Comparison of ENCODE assay signal across 29 cellular contexts in the genomic region with DNA sequence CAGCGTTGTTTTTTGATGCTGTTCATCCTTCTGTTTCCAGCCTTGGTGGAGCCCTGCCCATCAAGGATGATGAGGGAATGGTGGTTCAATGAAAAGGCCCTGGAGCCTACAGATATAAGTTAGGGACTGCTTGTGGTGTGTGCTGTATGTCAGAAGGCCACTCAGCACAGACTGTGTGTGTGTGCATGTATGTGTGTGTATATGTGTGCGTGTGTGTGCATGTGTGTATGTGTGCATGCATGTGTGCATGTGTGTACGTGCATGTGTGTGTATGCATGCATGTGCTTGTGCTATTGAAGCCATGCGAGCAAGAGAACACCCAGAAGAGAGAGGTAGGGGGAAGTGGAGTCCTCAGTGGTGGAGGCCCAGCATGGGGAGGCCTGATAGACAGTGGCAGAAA.
"Had no signal": no experiment of that assay in that cellular context is flagged by ENCODE, and none has a peak within 500 bp of the region (broad histone marks: within the 10 kb centered on the region; RNA-seq: fewer than 3 reads in every experiment).

No MANE protein-coding gene starts in this region.

- H3K4me3 ChIP-seq: MG63, Peyer's patch had no signal

- H3K4me3 Mint-ChIP-seq: activated CD4-positive, alpha-beta T cell treated with anti-CD3 and anti-CD28 coated beads, Interleukin-2, amount 10 ng/mL, durations not matched to agents 24 days and 14 days; activated CD8-positive, alpha-beta T cell treated with anti-CD3 and anti-CD28 coated beads for 36 hours; activated naive CD8-positive, alpha-beta T cell; activated naive CD8-positive, alpha-beta T cell treated with anti-CD3 and anti-CD28 coated beads, Interleukin-2, amount 50 U/mL, for 24 hours; brain had no signal

- H3K9me3 Mint-ChIP-seq: activated CD4-positive, alpha-beta T cell treated with anti-CD3 and anti-CD28 coated beads, Interleukin-2, amount 10 ng/mL, durations not matched to agents 24 days and 14 days; activated CD8-positive, alpha-beta T cell treated with anti-CD3 and anti-CD28 coated beads for 36 hours; activated naive CD8-positive, alpha-beta T cell treated with anti-CD3 and anti-CD28 coated beads, Interleukin-2, amount 50 U/mL, for 24 hours; activated T-helper 2 cell treated with anti-CD3 and anti-CD28 coated beads, Interferon-gamma antibody, Interleukin-2, Interleukin-4, amounts not matched to agents 10 μg/mL and 5 μg/mL and 100 μg/mL, durations not matched to agents 14 hours and 24 hours and 36 hours had no signal

- H3K9me3 ChIP-seq: MG63, Peyer's patch had no signal

- H3K4me1 Mint-ChIP-seq: activated CD4-positive, alpha-beta T cell treated with anti-CD3 and anti-CD28 coated beads, Interleukin-2, amount 10 ng/mL, durations not matched to agents 24 days and 14 days; activated naive CD8-positive, alpha-beta T cell treated with anti-CD3 and anti-CD28 coated beads, Interleukin-2, amount 50 U/mL, for 24 hours; brain had no signal

- ATAC-seq: activated CD8-positive, alpha-beta T cell treated with anti-CD3 and anti-CD28 coated beads for 36 hours; activated naive CD8-positive, alpha-beta T cell treated with anti-CD3 and anti-CD28 coated beads, Interleukin-2, amount 50 U/mL, for 24 hours had no signal

- H3K27ac ChIP-seq: Peyer's patch had no signal

- H3K27ac Mint-ChIP-seq: activated CD4-positive, alpha-beta T cell treated with anti-CD3 and anti-CD28 coated beads, Interleukin-2, amount 10 ng/mL, durations not matched to agents 24 days and 14 days; activated CD8-positive, alpha-beta T cell treated with anti-CD3 and anti-CD28 coated beads for 36 hours; activated naive CD8-positive, alpha-beta T cell; activated naive CD8-positive, alpha-beta T cell treated with anti-CD3 and anti-CD28 coated beads, Interleukin-2, amount 50 U/mL, for 24 hours; activated T-helper 2 cell treated with anti-CD3 and anti-CD28 coated beads, Interferon-gamma antibody, Interleukin-2, Interleukin-4, amounts not matched to agents 10 μg/mL and 5 μg/mL and 100 μg/mL, durations not matched to agents 14 hours and 24 hours and 36 hours; brain had no signal

- FAIRE-seq: bronchial epithelial cell, TTC549 had no signal

- H3K36me3 ChIP-seq: MG63, Peyer's patch had no signal

- DNase-seq: activated CD4-positive, alpha-beta T cell treated with anti-CD3 and anti-CD28 coated beads, Interleukin-2, amount 10 ng/mL, durations not matched to agents 24 days and 14 days; activated CD4-positive, alpha-beta T cell treated with anti-CD3 and anti-CD28 coated beads, Interleukin-2, amount 50 U/mL, for 4 hours; activated CD8-positive, alpha-beta T cell treated with anti-CD3 and anti-CD28 coated beads for 36 hours; activated gamma-delta T cell; activated naive CD4-positive, alpha-beta T cell treated with Interleukin-2 at 50 U/mL for 16 hours; activated naive CD8-positive, alpha-beta T cell treated with anti-CD3 and anti-CD28 coated beads, Interleukin-2, amount 50 U/mL, for 24 hours; activated T-cell treated with anti-CD3 and anti-CD28 coated beads, Interleukin-2, amount 50 U/mL, for 1 hour; anterior cingulate cortex; Kasumi-1; KG1; NCI-H1048; NCI-H1105 treated with DMSO at 0.1 percent for 48 hours; NCI-H1436; NCI-H1694; NCI-H1930; NCI-H2081 treated with DMSO at 0.1 percent for 48 hours; NCI-H345; NCI-H524 treated with DMSO at 0.1 percent for 48 hours; NK-92 treated with Interleukin-12 subunit alpha and Interleukin-12 subunit beta, amount 100 ng/mL, for 24 hours; Peyer's patch; RPMI8226; SIG-M5; T1000 had no signal

- H3K27me3 Mint-ChIP-seq: activated CD4-positive, alpha-beta T cell treated with anti-CD3 and anti-CD28 coated beads, Interleukin-2, amount 10 ng/mL, durations not matched to agents 24 days and 14 days had no signal

- H3K27me3 ChIP-seq: MG63, Peyer's patch had no signal

- H3K4me1 ChIP-seq: Peyer's patch had no signal
